Comparison of ENCODE assay signal across 8 cellular contexts in genomic region chr3:195442573-195443390, GRCh38. TPM values are rescaled to one million over a fixed set of nuclear protein-coding genes. Genes with fewer than 3 reads are reported as not detected.
DNase-seq lines count a peak whose midpoint lies in the region; ATAC-seq, FAIRE-seq and TF ChIP-seq lines count a peak whose summit lies in the region.

ACAP2 (minus strand) TSS chr3:195443020; CDS start chr3:195442847, 173 bp downstream.

- H2AFZ ChIP-seq in mammary epithelial cell (ENCODE audit: low read depth, low read length): peak within 1 kb of the TSS; percentile 94

- dilution Hi-C loops in mammary epithelial cell (cut with HindIII; ENCODE audit: low sequenced_read_pairs): no loop called here

- H3K36me3 ChIP-seq in WERI-Rb-1 (no peaks in the 10 kb centered on the region), mammary epithelial cell (ENCODE audit: insufficient read depth, low read length) (no peaks in the 10 kb centered on the region), iPS-20b (ENCODE audit: insufficient read depth, low read depth, low read length) (no peaks in the 10 kb centered on the region), small intestine (ENCODE audit: control insufficient read depth in 2 of 2, insufficient read depth in 2 of 2, low read length in 2 of 2) (no peaks in the 10 kb centered on the region)

- no peaks in the 10 kb centered on the region for H3K27me3 ChIP-seq in WERI-Rb-1 (ENCODE audit: insufficient read depth, low read depth, severe bottlenecking)
- no peaks in the 10 kb centered on the region for H3K27me3 ChIP-seq in mammary epithelial cell (ENCODE audit: insufficient read depth, low read length)
- H3K27me3 ChIP-seq in iPS-20b (ENCODE audit: insufficient read depth, low read length): no peaks in the 10 kb centered on the region
- H3K27me3 ChIP-seq in small intestine (ENCODE audit: control insufficient read depth in 2 of 2, insufficient read depth in 2 of 2, low read length in 2 of 2): no peaks in the 10 kb centered on the region

- H3K4me3 ChIP-seq in WERI-Rb-1 (ENCODE audit: low read depth, low read length) (peak within 1 kb of the TSS; percentile 73), mammary epithelial cell (replicated peaks in 1 of 3; ENCODE audit: insufficient read depth in 1 of 3, low read depth in 2 of 3, low read length in 3 of 3) (peak within 1 kb of the TSS; percentile 77 to 95 (median 82)), iPS-20b (ENCODE audit: low read length) (peak within 1 kb of the TSS; percentile 79), small intestine (ENCODE audit: low read depth in 1 of 2, low read length in 2 of 2) (peak within 1 kb of the TSS; percentile 83 to 90)

- H4K20me1 ChIP-seq in mammary epithelial cell (ENCODE audit: insufficient read depth, low read length): peaks cover 2% of the 10 kb centered on the region

- 0% methylated on average over 3 of the region's 106 CpGs for WGBS in mammary epithelial cell (ENCODE audit: low coverage, missing lambda C conversion rate)
- 0 to 1% (median 0%) methylated on average over 57 to 106 of the region's 106 CpGs for WGBS in small intestine, 3 donors

- H3K9me3 ChIP-seq in WERI-Rb-1 (ENCODE audit: severe bottlenecking): no peaks in the 10 kb centered on the region
- H3K9me3 ChIP-seq in mammary epithelial cell (replicated peaks; ENCODE audit: insufficient read depth, low read length): no peaks in the 10 kb centered on the region
- H3K9me3 ChIP-seq in iPS-20b (ENCODE audit: insufficient read depth, low read depth, low read length): no peaks in the 10 kb centered on the region
- no peaks in the 10 kb centered on the region for H3K9me3 ChIP-seq in small intestine (ENCODE audit: control insufficient read depth, low read depth)

- H3K27ac ChIP-seq in WERI-Rb-1: peak within 1 kb of the TSS; percentile 83
- peak within 1 kb of the TSS; percentile 71 for H3K27ac ChIP-seq in mammary epithelial cell (ENCODE audit: insufficient read depth, low read depth, low read length)
- H3K27ac ChIP-seq in iPS-20b (ENCODE audit: low read length): no peak within 1 kb of the TSS
- H3K27ac ChIP-seq in small intestine (ENCODE audit: low read depth in 1 of 2, low read length in 1 of 2): peak within 1 kb of the TSS; percentile 98

- peaks cover 48% of the 10 kb centered on the region for H3K79me2 ChIP-seq in mammary epithelial cell (ENCODE audit: insufficient read depth, low read length)

- CTCF ChIA-PET in mammary epithelial cell (lab: Charles Lee; ENCODE audit: low non-redundant PET): interaction anchor here (0.5 to 0.8 kb wide), 3 partner anchors 171 to 571 kb away, joined by 3 to 4 read pairs (median 3); partner anchors contain the start of gene XXYLT1

- peaks cover 19% of the 10 kb centered on the region for H3K4me1 ChIP-seq in mammary epithelial cell (ENCODE audit: insufficient read depth, low read length)
- H3K4me1 ChIP-seq in iPS-20b (ENCODE audit: insufficient read depth, low read length): peaks cover 22% of the 10 kb centered on the region
- H3K4me1 ChIP-seq in small intestine (ENCODE audit: control insufficient read depth in 2 of 2, insufficient read depth in 1 of 2, low read depth in 1 of 2, low read length in 1 of 2): peaks cover 0 to 2% of the 10 kb centered on the region in 2 donors

- H3K9ac ChIP-seq in mammary epithelial cell (ENCODE audit: insufficient read depth, low read length) (peak within 1 kb of the TSS; percentile 63), iPS-20b (ENCODE audit: low read depth, low read length) (peak within 1 kb of the TSS; percentile 81; the same call in 1 of the 2 replicates)

- peak; percentile 98 for DNase-seq in ACHN
- DNase-seq in NCI-H2227 (lab: John Stamatoyannopoulos, UW; ENCODE audit: unreplicated experiment): peak; percentile 100
- peak; percentile 96 for DNase-seq in WERI-Rb-1
- peak; percentile 99 for DNase-seq in mammary epithelial cell
- peak; percentile 100 for DNase-seq in small intestine

- no peak for FAIRE-seq in small intestine (lab: Jason Lieb, UNC)

- H3K4me2 ChIP-seq in mammary epithelial cell (ENCODE audit: insufficient read depth, low read depth, low read length): peak within 1 kb of the TSS; percentile 90

- intact Hi-C loops in mammary epithelial cell (cut with micrococcal nuclease): loop anchor here (1.0 to 5.0 kb wide), 5 partner anchors 55 to 171 kb away; partner anchors contain the start of genes PPP1R2 and XXYLT1

- TF ChIP-seq CTCF in WERI-Rb-1 (IDR thresholded peaks at IDR 0.05; ENCODE audit: low read depth, low read length): no peak
- TF ChIP-seq CTCF in mammary epithelial cell (conservative IDR thresholded peaks at IDR 0.05 in 1 of 2, IDR thresholded peaks at IDR 0.05 in 1 of 2; ENCODE audit: extremely low read depth in 1 of 2, insufficient read depth in 1 of 2, low read depth in 1 of 2, low read length in 2 of 2): no peak

- no TSS peak for BruUV-seq in mammary epithelial cell (replicated peaks; lab: Mats Ljungman, UMichigan)

- ATAC-seq in GM18873 (IDR thresholded peaks at IDR 0.05; ENCODE audit: low FRiP score, unreplicated experiment): peak; percentile 91
- peak; percentile 93 for ATAC-seq in HG03139 (IDR thresholded peaks at IDR 0.05; ENCODE audit: unreplicated experiment)

- in situ Hi-C loops in ACHN (cut with HindIII; ENCODE audit: low pct_ligation_motif_present, low pct_unique_long_range_greater_than_20kb, low sequenced_read_pairs): no loop called here
- in situ Hi-C loops in mammary epithelial cell (cut with MboI; ENCODE audit: low sequenced_read_pairs in 2 of 2): no loop called here

RNA-seq across cellular contexts. Expression of gene ACAP2, which starts in this region (rescaled TPM):
- 10 to 100 TPM; 46.6 to 59.2 TPM for total RNA-seq in mammary epithelial cell
- polyA plus RNA-seq in mammary epithelial cell (10.7 TPM), small intestine (10 to 100 TPM in 1 of 3 donors, 1 to 10 TPM in 2; 9.2 to 10.8 (median 9.7) TPM)
- 37.9 TPM for polyA minus RNA-seq in mammary epithelial cell
